ENCODE assay signal across 10 cellular contexts in the genomic region with DNA sequence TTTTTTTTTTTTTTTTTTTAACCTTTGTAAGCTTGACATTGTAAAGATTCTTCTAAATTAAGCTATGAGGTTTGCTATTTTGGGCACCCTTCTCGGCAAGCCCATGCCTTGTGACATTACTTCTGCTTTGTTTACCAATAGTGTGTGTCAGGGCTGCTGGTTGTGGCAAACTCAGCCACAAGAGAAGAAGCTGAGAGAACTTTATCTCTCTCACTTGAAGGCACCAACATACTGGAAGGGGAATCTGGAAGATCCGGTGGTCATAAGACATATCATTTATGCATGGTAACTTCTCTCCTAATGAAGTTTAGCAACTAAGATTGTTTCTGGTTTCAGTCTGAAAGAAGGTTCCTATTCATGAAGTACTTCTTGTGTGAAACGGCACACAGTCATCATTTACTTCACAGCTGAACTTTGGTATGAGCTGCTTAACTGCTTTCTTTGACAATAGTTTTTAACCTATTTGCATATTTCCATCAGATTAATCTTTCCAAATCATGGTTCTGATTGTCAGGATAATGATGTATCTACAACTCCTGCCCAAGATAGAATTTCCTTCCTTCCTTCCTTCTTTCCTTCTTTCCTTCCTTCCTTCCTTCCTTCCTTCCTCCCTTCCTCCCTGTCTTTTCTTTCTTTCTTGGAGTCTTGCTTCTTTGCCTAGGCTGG.
A peak's percentile ranks its signal among the peaks of the same experiment; 100 is the strongest.
DNase-seq lines count a peak whose midpoint lies in the region; ATAC-seq and TF ChIP-seq lines count a peak whose summit lies in the region.
"Had no signal": no experiment of that assay in that cellular context is flagged by ENCODE, and none has a peak within 500 bp of the region (broad histone marks: within the 10 kb centered on the region; RNA-seq: fewer than 3 reads in every experiment).

No MANE protein-coding gene starts in this region.

- no peak for DNase-seq in chondrocyte (ENCODE audit: low spot score)
- DNase-seq in NCI-H2029 (lab: John Stamatoyannopoulos, UW), result no peak
- DNase-seq in osteocyte (ENCODE audit: extremely low spot score, unreplicated experiment), result no peak
- DNase-seq in uterus, result no peak
- DNase-seq: COR-L47, right lobe of liver had no signal

- H3K27me3 Mint-ChIP-seq in chondrocyte (ENCODE audit: low read depth) (peaks cover 1% of the 10 kb centered on the region), osteocyte (ENCODE audit: unreplicated experiment) (no peaks in the 10 kb centered on the region)

- H3K27ac ChIP-seq in uterus, result no peak overlapping the region
- H3K27ac ChIP-seq: right lobe of liver had no signal

- intact Hi-C loops in uterus (cut with DNase I; ENCODE audit: low total_unique reads), result no loop called here

- H3K4me1 Mint-ChIP-seq in chondrocyte (ENCODE audit: low read depth) (peaks cover 27% of the 10 kb centered on the region), osteocyte (ENCODE audit: unreplicated experiment) (peaks cover 14% of the 10 kb centered on the region)

- peak overlapping the region; percentile 43 for H3K27ac Mint-ChIP-seq in chondrocyte (ENCODE audit: unreplicated experiment)
- H3K27ac Mint-ChIP-seq in osteocyte (ENCODE audit: unreplicated experiment), result no peak overlapping the region

- ATAC-seq in GM18499 (IDR thresholded peaks at IDR 0.05; ENCODE audit: insufficient read depth, unreplicated experiment) (peak; percentile 62), GM21447 (IDR thresholded peaks at IDR 0.05; ENCODE audit: unreplicated experiment) (peak; percentile 84), HG03280 (IDR thresholded peaks at IDR 0.05; ENCODE audit: unreplicated experiment) (peak; percentile 91)
- ATAC-seq in activated CD4-positive, CD25-positive, alpha-beta regulatory T cell treated with anti-CD3 and anti-CD28 coated beads, Interleukin-2, amount 50 U/mL, for 24 hours, result no peak

- peaks cover 5% of the 10 kb centered on the region for H3K36me3 Mint-ChIP-seq in chondrocyte (ENCODE audit: low read depth)
- no peaks in the 10 kb centered on the region for H3K36me3 Mint-ChIP-seq in osteocyte (ENCODE audit: unreplicated experiment)

- no peaks in the 10 kb centered on the region for H3K36me3 ChIP-seq in uterus
- H3K36me3 ChIP-seq: right lobe of liver had no signal

- H3K4me3 Mint-ChIP-seq in chondrocyte (ENCODE audit: unreplicated experiment), result no peak overlapping the region
- H3K4me3 Mint-ChIP-seq in osteocyte (ENCODE audit: unreplicated experiment), result no peak overlapping the region

- no peak for TF ChIP-seq POLR2A in uterus (IDR thresholded peaks at IDR 0.05)

- peaks cover 22% of the 10 kb centered on the region for H3K9me3 Mint-ChIP-seq in chondrocyte (ENCODE audit: low read depth)
- peaks cover 25% of the 10 kb centered on the region for H3K9me3 Mint-ChIP-seq in osteocyte (ENCODE audit: unreplicated experiment)

- H3K4me3 ChIP-seq in uterus, result no peak overlapping the region
- H3K4me3 ChIP-seq: right lobe of liver had no signal

- TF ChIP-seq CTCF in chondrocyte (IDR thresholded peaks at IDR 0.05) (no peak), osteocyte (IDR thresholded peaks at IDR 0.05) (no peak), uterus (IDR thresholded peaks at IDR 0.05) (no peak)

- H3K27me3 ChIP-seq in uterus, result no peaks in the 10 kb centered on the region
- H3K27me3 ChIP-seq: right lobe of liver had no signal

- H3K9me3 ChIP-seq in uterus, result no peaks in the 10 kb centered on the region
- H3K9me3 ChIP-seq: right lobe of liver had no signal

- no peaks in the 10 kb centered on the region for H3K4me1 ChIP-seq in uterus
- H3K4me1 ChIP-seq: right lobe of liver had no signal

Comparison
In these comparisons a context has a peak if more than half of its experiments do, and no peak if none do; other contexts are left out.
1. ATAC-seq: peak in GM18499 (single experiment), GM21447 (single experiment) and HG03280 (single experiment); none in activated CD4-positive, CD25-positive, alpha-beta regulatory T cell treated with anti-CD3 and anti-CD28 coated beads, Interleukin-2, amount 50 U/mL, for 24 hours (0 of 2).